In genomic region chr11:76752321-76753175, GRCh38 we compare ENCODE assay signal across 11 cellular contexts. TPM values are rescaled to one million over a fixed set of nuclear protein-coding genes. Genes with fewer than 3 reads are reported as not detected.
A peak's percentile ranks its signal among the peaks of the same experiment; 100 is the strongest.
DNase-seq lines count a peak whose midpoint lies in the region; ATAC-seq and TF ChIP-seq lines count a peak whose summit lies in the region.
"Had no signal": no experiment of that assay in that cellular context is flagged by ENCODE, and none has a peak within 500 bp of the region (broad histone marks: within the 10 kb centered on the region; RNA-seq: fewer than 3 reads in every experiment).

No MANE protein-coding gene starts in this region.

- H3F3A ChIP-seq in neural progenitor cell (ENCODE audit: low read depth) = peaks cover 2% of the 10 kb centered on the region

- H4K20me1 ChIP-seq in neural progenitor cell (ENCODE audit: low read depth) = no peaks in the 10 kb centered on the region

- no peaks in the 10 kb centered on the region for H3K36me3 ChIP-seq in ACC112 (ENCODE audit: insufficient read depth, low read length)
- no peaks in the 10 kb centered on the region for H3K36me3 ChIP-seq in neural progenitor cell

- no peak overlapping the region for H3K4me2 ChIP-seq in neural progenitor cell

- peak overlapping the region; percentile 4; the same call in 1 of the 2 replicates for H3K27ac ChIP-seq in ACC112 (ENCODE audit: low read depth, low read length)
- peak overlapping the region; percentile 73 for H3K27ac ChIP-seq in RWPE1
- H3K27ac ChIP-seq in neural progenitor cell = no peak overlapping the region
- H3K27ac ChIP-seq: SK-N-MC had no signal

- CTCF ChIA-PET in RWPE1 (lab: Yijun Ruan, JAX) = interaction anchor here (0.5 to 0.7 kb wide), 3 partner anchors 74 to 1033 kb away, joined by 3 to 4 read pairs (median 3); no protein-coding TSS in a partner anchor

- peaks cover 16% of the 10 kb centered on the region for H3K4me1 Mint-ChIP-seq in neural progenitor cell
- H3K4me1 Mint-ChIP-seq: B cell had no signal

- H3K27me3 ChIP-seq in ACC112 (ENCODE audit: insufficient read depth, low read length) (no peaks in the 10 kb centered on the region), neural progenitor cell (no peaks in the 10 kb centered on the region)

- peaks cover 16% of the 10 kb centered on the region for H3K27me3 Mint-ChIP-seq in neural progenitor cell (ENCODE audit: insufficient read depth, low read depth)

- H3K4me3 ChIP-seq in ACC112 (ENCODE audit: low read depth, low read length) = no peak overlapping the region; the same call in 1 of the 2 replicates
- H3K4me3 ChIP-seq in foreskin fibroblast (ENCODE audit: low read depth in 1 of 2, low read length in 2 of 2) = no peak overlapping the region
- H3K4me3 ChIP-seq in neural progenitor cell = no peak overlapping the region
- H3K4me3 ChIP-seq: SK-N-MC had no signal

- no peaks in the 10 kb centered on the region for H3K9me3 Mint-ChIP-seq in neural progenitor cell

- ATAC-seq in GM21576 (IDR thresholded peaks at IDR 0.05; ENCODE audit: unreplicated experiment) = no peak

- TF ChIP-seq CTCF in RWPE1 (conservative IDR thresholded peaks at IDR 0.05; ENCODE audit: low read depth) = no peak
- TF ChIP-seq CTCF in foreskin fibroblast (IDR thresholded peaks at IDR 0.05; ENCODE audit: low read depth, low read length) = no peak
- TF ChIP-seq CTCF in neural progenitor cell (IDR thresholded peaks at IDR 0.05) = no peak

- H2AFZ ChIP-seq in ACC112 (ENCODE audit: low read length, unreplicated experiment) = peak overlapping the region; percentile 57
- no peak overlapping the region for H2AFZ ChIP-seq in neural progenitor cell (replicated peaks)

- H3K4me3 Mint-ChIP-seq in neural progenitor cell = no peak overlapping the region
- H3K4me3 Mint-ChIP-seq: B cell had no signal

- no peaks in the 10 kb centered on the region for H3K36me3 Mint-ChIP-seq in neural progenitor cell

- H3K9ac ChIP-seq in neural progenitor cell = no peak overlapping the region

- H3K4me1 ChIP-seq in ACC112 (ENCODE audit: control insufficient read depth, insufficient read depth, low read length, unreplicated experiment) (peaks cover 18% of the 10 kb centered on the region), neural progenitor cell (peaks cover under 1% of the 10 kb centered on the region)

- no peaks in the 10 kb centered on the region for H3K79me2 ChIP-seq in ACC112 (ENCODE audit: control insufficient read depth, insufficient read depth, low read length, unreplicated experiment)
- no peaks in the 10 kb centered on the region for H3K79me2 ChIP-seq in neural progenitor cell (ENCODE audit: low read depth)

- H3K27ac Mint-ChIP-seq in neural progenitor cell = peak overlapping the region; percentile 5
- H3K27ac Mint-ChIP-seq: B cell had no signal

- peak; percentile 35 for DNase-seq in RWPE1 (ENCODE audit: low spot score)
- peak; percentile 86 to 96 for DNase-seq in foreskin fibroblast
- DNase-seq in neural progenitor cell (ENCODE audit: low spot score) = no peak
- DNase-seq in stimulated activated CD4-positive, alpha-beta T cell treated with anti-CD3 and anti-CD28 coated beads, Interleukin-1b, Interleukin-23, amount 100 ng/mL, for 48 hours = no peak
- no peak for DNase-seq in SKM-1 treated with dmso at 0.1 percent for 144 hours (lab: John Stamatoyannopoulos, UW; ENCODE audit: unreplicated experiment)
- DNase-seq in NOMO-1 treated with dmso at 0.1 percent for 144 hours (lab: John Stamatoyannopoulos, UW; ENCODE audit: unreplicated experiment) = no peak
- DNase-seq: NCI-H1436 treated with DMSO at 0.1 percent for 48 hours had no signal

- POLR2A ChIA-PET in RWPE1 (lab: Yijun Ruan, JAX; ENCODE audit: low non-redundant PET) = no interaction called here

- H3K9me3 ChIP-seq in neural progenitor cell (ENCODE audit: low read depth) = no peaks in the 10 kb centered on the region

RNA-seq across cellular contexts. Expression of gene TSKU, which starts 30.6 kb away (rescaled TPM):
- total RNA-seq in neural progenitor cell (ENCODE audit: low replicate concordance) = 7.1 and 22.8 TPM in 2 replicates
- total RNA-seq: B cell had no signal

Comparison
In these comparisons a context has a peak if more than half of its experiments do, and no peak if none do; other contexts are left out.
1. DNase-seq: peak in RWPE1 (single experiment) and foreskin fibroblast (2 of 2); none in neural progenitor cell (single experiment), stimulated activated CD4-positive, alpha-beta T cell treated with anti-CD3 and anti-CD28 coated beads, Interleukin-1b, Interleukin-23, amount 100 ng/mL, for 48 hours (single experiment), SKM-1 treated with dmso at 0.1 percent for 144 hours (single experiment) and NOMO-1 treated with dmso at 0.1 percent for 144 hours (single experiment).